Comparison of ENCODE assay signal across 8 cellular contexts in the genomic region with DNA sequence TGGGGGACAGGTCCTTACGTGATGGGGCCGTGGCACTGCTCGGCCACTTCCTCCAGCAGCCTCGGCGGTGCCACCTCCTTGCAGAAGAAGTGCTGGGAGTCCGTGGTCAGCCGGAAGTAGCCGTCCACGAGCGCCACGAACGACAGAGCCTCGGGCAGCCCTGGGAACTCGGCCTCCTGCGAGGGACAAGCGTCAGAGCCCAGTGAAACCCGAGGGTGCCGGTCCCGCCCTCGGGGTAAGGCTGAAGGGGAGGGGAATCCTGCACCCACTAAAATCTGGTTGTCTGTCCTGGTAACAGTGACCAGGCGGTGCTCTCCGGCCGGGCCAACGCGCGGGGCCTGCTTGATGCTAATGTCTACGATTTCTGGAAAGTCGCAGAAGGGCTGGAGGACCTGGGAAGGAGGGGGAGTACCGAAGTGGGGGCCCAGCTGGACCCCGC. TPM values are rescaled to one million over a fixed set of nuclear protein-coding genes. Genes with fewer than 3 reads are reported as not detected.
DNase-seq lines count a peak whose midpoint lies in the region; ATAC-seq and TF ChIP-seq lines count a peak whose summit lies in the region.
"Had no signal": no experiment of that assay in that cellular context is flagged by ENCODE, and none has a peak within 500 bp of the region (broad histone marks: within the 10 kb centered on the region; RNA-seq: fewer than 3 reads in every experiment).

No MANE protein-coding gene starts in this region.

- no peaks in the 10 kb centered on the region for H3K9me3 ChIP-seq in left lung
- H3K9me3 ChIP-seq in Karpas-422 (ENCODE audit: low read length), result no peaks in the 10 kb centered on the region
- H3K9me3 ChIP-seq: MG63, SJCRH30 had no signal

- H3K4me1 ChIP-seq in left lung, result peaks cover 0 to 38% of the 10 kb centered on the region in 2 donors
- no peaks in the 10 kb centered on the region for H3K4me1 ChIP-seq in Karpas-422 (ENCODE audit: low read length)
- H3K4me1 ChIP-seq: SJCRH30 had no signal

- peaks cover 0 to 75% of the 10 kb centered on the region in 2 donors for H3K36me3 ChIP-seq in left lung
- H3K36me3 ChIP-seq in Karpas-422 (ENCODE audit: insufficient read depth, low read length), result no peaks in the 10 kb centered on the region
- H3K36me3 ChIP-seq: MG63, SJCRH30 had no signal

- peak overlapping the region; percentile 9 for H3K4me3 ChIP-seq in astrocyte of the cerebellum (ENCODE audit: low read depth, low read length)
- H3K4me3 ChIP-seq in left lung, result no peak overlapping the region
- no peak overlapping the region for H3K4me3 ChIP-seq in Karpas-422 (ENCODE audit: low read length)
- H3K4me3 ChIP-seq: MG63, SJCRH30 had no signal

- ATAC-seq in left lung, result peak; percentile 17

- H3K27ac ChIP-seq in left lung (no peak overlapping the region), Karpas-422 (ENCODE audit: low read length) (no peak overlapping the region)
- H3K27ac ChIP-seq: SJCRH30 had no signal

- peaks cover 0 to 33% of the 10 kb centered on the region in 2 donors for H3K27me3 ChIP-seq in left lung
- H3K27me3 ChIP-seq in Karpas-422 (ENCODE audit: low read length), result no peaks in the 10 kb centered on the region
- H3K27me3 ChIP-seq: SJCRH30 had no signal

- H4K20me1 ChIP-seq in Karpas-422 (ENCODE audit: insufficient read depth, low read depth, low read length), result no peaks in the 10 kb centered on the region

- DNase-seq in AG20443 (ENCODE audit: low spot score), result peak; percentile 24
- DNase-seq in astrocyte of the cerebellum (ENCODE audit: low read depth), result no peak
- no peak for DNase-seq in left lung
- DNase-seq in NCI-H446 (lab: John Stamatoyannopoulos, UW), result no peak
- DNase-seq in Karpas-422, result no peak
- no peak for DNase-seq in NCI-H2196 (lab: John Stamatoyannopoulos, UW; ENCODE audit: unreplicated experiment)

- no peaks in the 10 kb centered on the region for H3K79me2 ChIP-seq in Karpas-422 (ENCODE audit: low read length)

- H2AFZ ChIP-seq in Karpas-422 (ENCODE audit: low read length), result no peak overlapping the region

- no peak overlapping the region for H3K9ac ChIP-seq in Karpas-422 (ENCODE audit: low read length)

- H3K9me2 ChIP-seq in Karpas-422 (replicated peaks; ENCODE audit: insufficient read depth, low read length), result no peaks in the 10 kb centered on the region

- no peak for TF ChIP-seq CTCF in astrocyte of the cerebellum (IDR thresholded peaks at IDR 0.05; ENCODE audit: low read depth, low read length, missing control alignments)
- no peak for TF ChIP-seq CTCF in left lung (IDR thresholded peaks at IDR 0.05)

- in situ Hi-C loops in astrocyte of the cerebellum (cut with HindIII; ENCODE audit: low sequenced_read_pairs), result no loop called here

- intact Hi-C loops in left lung (cut with DNase I), result no loop called here

- H3K4me2 ChIP-seq in Karpas-422 (ENCODE audit: low read depth, low read length, poor library complexity, severe bottlenecking), result no peak overlapping the region

RNA-seq across cellular contexts. Expression of a gene that starts 6.4 kb away (rescaled TPM):
- 10 to 100 TPM in 1 of 2 donors, 1 to 10 TPM in 1; 7.9 to 35.9 TPM for total RNA-seq in left lung
- 5.7 and 9.5 TPM in 2 replicates for total RNA-seq in Karpas-422 (2014; rRNA removed; shearing (Covaris generic); ENCODE audit: low replicate concordance)

RNA-seq across cellular contexts. Expression of a gene that starts 18.3 kb away (rescaled TPM):
- total RNA-seq in left lung, result 1,000 to 10,000 TPM; 1,438 to 1,592 TPM
- total RNA-seq in Karpas-422 (2014; rRNA removed; shearing (Covaris generic); ENCODE audit: low replicate concordance), result 1,678 and 2,364 TPM in 2 replicates

RNA-seq across cellular contexts. Expression of a gene that starts 20.1 kb away (rescaled TPM):
- total RNA-seq in left lung, result under 1 TPM in 1 of 2 donors, not detected in 1; 0.76 TPM
- not detected in 2 replicates for total RNA-seq in Karpas-422 (2014; rRNA removed; shearing (Covaris generic); ENCODE audit: low replicate concordance)
- total RNA-seq: SJCRH30 had no signal

RNA-seq across cellular contexts. Expression of a gene that starts 30.4 kb away (rescaled TPM):
- under 1 TPM in 1 of 2 donors, not detected in 1; 0.55 TPM for total RNA-seq in left lung
- total RNA-seq in Karpas-422 (2014; rRNA removed; shearing (Covaris generic); ENCODE audit: low replicate concordance), result not detected in 2 replicates
- total RNA-seq: SJCRH30 had no signal

RNA-seq across cellular contexts. Expression of a gene that starts 46.5 kb away (rescaled TPM):
- 1 to 10 TPM; 2.1 to 5.2 TPM for total RNA-seq in left lung
- total RNA-seq in Karpas-422 (2014; rRNA removed; shearing (Covaris generic); ENCODE audit: low replicate concordance), result not detected in 2 replicates
- total RNA-seq: SJCRH30 had no signal
